In genomic region chr22:36324414-36324813, GRCh38 we compare ENCODE assay signal across 10 cellular contexts.
DNase-seq lines count a peak whose midpoint lies in the region; ATAC-seq, FAIRE-seq and TF ChIP-seq lines count a peak whose summit lies in the region.
"Had no signal": no experiment of that assay in that cellular context is flagged by ENCODE, and none has a peak within 500 bp of the region (broad histone marks: within the 10 kb centered on the region; RNA-seq: fewer than 3 reads in every experiment).

No MANE protein-coding gene starts in this region.

- H3K4me3 ChIP-seq in esophagus muscularis mucosa (peak overlapping the region in 3 of 4 donors; percentile 8 to 9 (median 9)), neuronal stem cell (ENCODE audit: low read length in 2 of 2) (no peak overlapping the region)

- H3K4me1 ChIP-seq in esophagus muscularis mucosa, result peaks cover 93 to 100% (median 98%) of the 10 kb centered on the region in 4 donors
- peaks cover 13 to 21% of the 10 kb centered on the region in 2 donors for H3K4me1 ChIP-seq in neuronal stem cell (ENCODE audit: control insufficient read depth in 2 of 2, insufficient read depth in 1 of 2, low read depth in 1 of 2, low read length in 2 of 2)

- no peak overlapping the region for H4K8ac ChIP-seq in neuronal stem cell (ENCODE audit: low read depth, low read length)

- H4K91ac ChIP-seq in neuronal stem cell (ENCODE audit: low read depth, low read length, poor library complexity), result no peak overlapping the region

- intact Hi-C loops in esophagus muscularis mucosa (cut with DNase I), result no loop called here

- no peak for TF ChIP-seq POLR2A in esophagus muscularis mucosa (IDR thresholded peaks at IDR 0.05; ENCODE audit: low read depth)

- peak overlapping the region; percentile 24 for H2BK120ac ChIP-seq in neuronal stem cell (ENCODE audit: low read depth, low read length)

- H2AK5ac ChIP-seq in neuronal stem cell (ENCODE audit: low read depth, low read length), result no peak overlapping the region

- peaks cover 27 to 45% of the 10 kb centered on the region in 2 donors for H3K36me3 Mint-ChIP-seq in activated T-cell treated with anti-CD3 and anti-CD28 coated beads, Interleukin-2, amount 50 U/mL, for 72 hours (ENCODE audit: insufficient read depth in 2 of 2)

- no peaks in the 10 kb centered on the region for H3K9me3 Mint-ChIP-seq in activated T-cell treated with anti-CD3 and anti-CD28 coated beads, Interleukin-2, amount 50 U/mL, for 72 hours

- no peak overlapping the region for H3K4me3 Mint-ChIP-seq in activated T-cell treated with anti-CD3 and anti-CD28 coated beads, Interleukin-2, amount 50 U/mL, for 72 hours

- H3K14ac ChIP-seq in neuronal stem cell (ENCODE audit: low read length), result no peak overlapping the region

- H3K27ac Mint-ChIP-seq in activated T-cell treated with anti-CD3 and anti-CD28 coated beads, Interleukin-2, amount 50 U/mL, for 72 hours, result peak overlapping the region; percentile 61

- ATAC-seq in activated T-cell treated with anti-CD3 and anti-CD28 coated beads, Interleukin-2, amount 50 U/mL, for 72 hours (replicated peaks in 1 of 2), result no peak

- TF ChIP-seq EP300 in esophagus muscularis mucosa (IDR thresholded peaks at IDR 0.05), result no peak

- H2BK5ac ChIP-seq in neuronal stem cell (ENCODE audit: low read length), result no peak overlapping the region

- no peaks in the 10 kb centered on the region for H3K27me3 Mint-ChIP-seq in activated T-cell treated with anti-CD3 and anti-CD28 coated beads, Interleukin-2, amount 50 U/mL, for 72 hours (ENCODE audit: low read depth)

- H3K36me3 ChIP-seq in esophagus muscularis mucosa (peaks cover 36 to 75% (median 66%) of the 10 kb centered on the region in 4 donors), neuronal stem cell (replicated peaks in 1 of 2; ENCODE audit: control insufficient read depth in 2 of 2, insufficient read depth in 2 of 2, low read length in 2 of 2) (peaks cover 62 to 92% of the 10 kb centered on the region in 2 donors)

- H3K9me3 ChIP-seq in esophagus muscularis mucosa (no peaks in the 10 kb centered on the region), neuronal stem cell (replicated peaks in 1 of 2; ENCODE audit: control insufficient read depth in 2 of 2, insufficient read depth in 1 of 2, low read depth in 1 of 2, low read length in 2 of 2) (no peaks in the 10 kb centered on the region)

- H3K27ac ChIP-seq in esophagus muscularis mucosa (replicated peaks in 1 of 4) (peak overlapping the region; percentile 95 to 100 (median 98)), neuronal stem cell (replicated peaks; ENCODE audit: low read length) (no peak overlapping the region)

- no peak overlapping the region for H2BK15ac ChIP-seq in neuronal stem cell (ENCODE audit: low read length)

- WGBS in esophagus muscularis mucosa, result 41% methylated on average over 4 of the region's 11 CpGs
- WGBS in neuronal stem cell (ENCODE audit: extremely low coverage in 2 of 2, insufficient read length in 2 of 2, insufficient replicate concordance in 1 of 2), 2 donors, result no CpG with 5 or more reads among the region's 11 CpGs

- peaks cover 23% of the 10 kb centered on the region for H3K4me1 Mint-ChIP-seq in activated T-cell treated with anti-CD3 and anti-CD28 coated beads, Interleukin-2, amount 50 U/mL, for 72 hours (ENCODE audit: low read depth)

- H2BK12ac ChIP-seq in neuronal stem cell (ENCODE audit: low read length), result no peak overlapping the region

- peak overlapping the region; percentile 46 for H3K9ac ChIP-seq in neuronal stem cell (ENCODE audit: low read depth, low read length, poor library complexity)

- H3K27me3 ChIP-seq in esophagus muscularis mucosa, result no peaks in the 10 kb centered on the region
- no peaks in the 10 kb centered on the region for H3K27me3 ChIP-seq in neuronal stem cell (ENCODE audit: control insufficient read depth in 3 of 3, insufficient read depth in 3 of 3, low read depth in 1 of 3, low read length in 3 of 3)

- DNase-seq in activated T-cell treated with anti-CD3 and anti-CD28 coated beads, Interleukin-2, amount 50 U/mL, for 72 hours, result no peak
- DNase-seq in activated T-cell treated with anti-CD3 and anti-CD28 coated beads, Interleukin-2, amount 50 U/mL, for 1 hour, result no peak
- DNase-seq in esophagus muscularis mucosa (ENCODE audit: extremely low spot score) (no peak), neuronal stem cell (ENCODE audit: low spot score) (no peak), urothelium cell line (ENCODE audit: low spot score) (no peak), Ammon's horn (ENCODE audit: low spot score) (no peak), NCI-H524 treated with DMSO at 0.1 percent for 48 hours (lab: John Stamatoyannopoulos, UW) (no peak)
- no peak for DNase-seq in effector CD8-positive, alpha-beta T cell (lab: John Stamatoyannopoulos, UW)
- DNase-seq: activated effector memory CD4-positive, alpha-beta T cell treated with Interleukin-2 at 50 U/mL for 16 hours; NCI-H2171 had no signal

- FAIRE-seq in urothelium cell line (lab: Jason Lieb, UNC), result peak; percentile 27

- H3K79me1 ChIP-seq in neuronal stem cell (ENCODE audit: low read depth, low read length), result peaks cover 24% of the 10 kb centered on the region

- H3K4ac ChIP-seq in neuronal stem cell (ENCODE audit: low read length), result no peak overlapping the region

- H3K18ac ChIP-seq in neuronal stem cell (ENCODE audit: low read length), result no peak overlapping the region

- no peak for TF ChIP-seq CTCF in esophagus muscularis mucosa (IDR thresholded peaks at IDR 0.05)

- H3K23ac ChIP-seq in neuronal stem cell (ENCODE audit: low read depth, low read length, poor library complexity), result peak overlapping the region; percentile 5

- no peak overlapping the region for H3K4me2 ChIP-seq in neuronal stem cell (ENCODE audit: insufficient read depth, low read length, poor library complexity, severe bottlenecking)

- no peak overlapping the region for H2AFZ ChIP-seq in neuronal stem cell (ENCODE audit: low read length)

Comparison
In these comparisons a context has a peak if more than half of its experiments do, and no peak if none do; other contexts are left out.
1. H3K4me3 ChIP-seq: peak in esophagus muscularis mucosa (3 of 4); none in neuronal stem cell (0 of 2).